In genomic region chr1:231419147-231419546, GRCh38 we compare ENCODE assay signal across 9 cellular contexts. TPM values are rescaled to one million over a fixed set of nuclear protein-coding genes. Genes with fewer than 3 reads are reported as not detected.
A peak's percentile ranks its signal among the peaks of the same experiment; 100 is the strongest.
DNase-seq lines count a peak whose midpoint lies in the region; ATAC-seq and TF ChIP-seq lines count a peak whose summit lies in the region.
"Had no signal": no experiment of that assay in that cellular context is flagged by ENCODE, and none has a peak within 500 bp of the region (broad histone marks: within the 10 kb centered on the region; RNA-seq: fewer than 3 reads in every experiment).

No MANE protein-coding gene starts in this region.

- CTCF ChIA-PET in Caco-2 (lab: Charles Lee): interaction anchor here (1.1 kb wide), 1 partner anchor 62 kb away, joined by 6 read pairs; no protein-coding TSS in a partner anchor
- CTCF ChIA-PET in OCI-LY7 (lab: Charles Lee; ENCODE audit: unreplicated experiment): interaction anchor here (0.7 kb wide), 1 partner anchor 29 kb away, joined by 5 read pairs; no protein-coding TSS in a partner anchor

- H3K36me3 Mint-ChIP-seq in Caco-2 (ENCODE audit: insufficient read depth, unreplicated experiment) (peaks cover 3% of the 10 kb centered on the region), endothelial cell (ENCODE audit: low read depth, unreplicated experiment) (peaks cover 14% of the 10 kb centered on the region)

- TF ChIP-seq CTCF in Caco-2 (IDR thresholded peaks at IDR 0.05; ENCODE audit: insufficient read depth in 1 of 2, low read depth in 1 of 2, low read length in 1 of 2, severe bottlenecking in 1 of 2, unreplicated experiment in 1 of 2): no peak
- no peak for TF ChIP-seq CTCF in OCI-LY7 (conservative IDR thresholded peaks at IDR 0.05; ENCODE audit: low read length)
- TF ChIP-seq CTCF in endothelial cell (IDR thresholded peaks at IDR 0.05; ENCODE audit: unreplicated experiment): no peak

- H3K27ac ChIP-seq in OCI-LY7 (ENCODE audit: low read depth, low read length, poor library complexity, severe bottlenecking): peak overlapping the region; percentile 75

- H3K36me3 ChIP-seq in Caco-2 (ENCODE audit: control insufficient read depth, insufficient read depth, low read length) (no peaks in the 10 kb centered on the region), OCI-LY7 (ENCODE audit: insufficient read depth, low read length) (no peaks in the 10 kb centered on the region)

- H3K9me3 ChIP-seq in Caco-2 (no peaks in the 10 kb centered on the region), OCI-LY7 (ENCODE audit: low read length) (no peaks in the 10 kb centered on the region)

- H3K4me2 ChIP-seq in OCI-LY7 (ENCODE audit: low read length): peak overlapping the region; percentile 97

- H3K4me1 Mint-ChIP-seq in Caco-2 (ENCODE audit: low read depth, unreplicated experiment) (peaks cover 21% of the 10 kb centered on the region), endothelial cell (ENCODE audit: unreplicated experiment) (peaks cover 39% of the 10 kb centered on the region)

- H3K9me2 ChIP-seq in OCI-LY7 (ENCODE audit: insufficient read depth, low read length): no peaks in the 10 kb centered on the region

- H3K79me2 ChIP-seq in OCI-LY7 (ENCODE audit: insufficient read depth, low read depth, low read length): peaks cover 62% of the 10 kb centered on the region

- peak overlapping the region; percentile 78 for H3K4me3 Mint-ChIP-seq in Caco-2 (ENCODE audit: unreplicated experiment)
- peak overlapping the region; percentile 97 for H3K4me3 Mint-ChIP-seq in endothelial cell (ENCODE audit: unreplicated experiment)

- H4K20me1 ChIP-seq in OCI-LY7 (ENCODE audit: insufficient read depth, low read length): peaks cover 25% of the 10 kb centered on the region

- H3K27me3 ChIP-seq in Caco-2 (replicated peaks; ENCODE audit: control insufficient read depth, insufficient read depth, low read length): no peaks in the 10 kb centered on the region

- DNase-seq in Caco-2 (no peak), OCI-LY7 (ENCODE audit: low spot score) (peak; percentile 15), endothelial cell (ENCODE audit: low spot score) (no peak), pons (ENCODE audit: low spot score) (peak; percentile 11), NCI-H1105 (lab: John Stamatoyannopoulos, UW) (no peak)
- DNase-seq: activated CD4-positive, alpha-beta T cell treated with anti-CD3 and anti-CD28 coated beads for 4 hours had no signal

- H3K27ac Mint-ChIP-seq in Caco-2 (ENCODE audit: unreplicated experiment) (no peak overlapping the region), endothelial cell (ENCODE audit: unreplicated experiment) (peak overlapping the region; percentile 95)

- peak overlapping the region; percentile 51 for H3K4me3 ChIP-seq in Caco-2 (ENCODE audit: low read depth, low read length)
- peak overlapping the region; percentile 83 for H3K4me3 ChIP-seq in OCI-LY7 (ENCODE audit: low read depth, low read length, poor library complexity, severe bottlenecking)

- no peaks in the 10 kb centered on the region for H3K27me3 Mint-ChIP-seq in Caco-2 (ENCODE audit: insufficient read depth, unreplicated experiment)
- H3K27me3 Mint-ChIP-seq in endothelial cell (ENCODE audit: unreplicated experiment): peaks cover 16% of the 10 kb centered on the region

- no peak for ATAC-seq in GM18861 (IDR thresholded peaks at IDR 0.05; ENCODE audit: unreplicated experiment)
- ATAC-seq in HG02973 (IDR thresholded peaks at IDR 0.05; ENCODE audit: unreplicated experiment): no peak
- no peak for ATAC-seq in GM19324 (IDR thresholded peaks at IDR 0.05; ENCODE audit: low FRiP score, unreplicated experiment)

- BruUV-seq in Caco-2 (replicated peaks; lab: Mats Ljungman, UMichigan): no TSS peak
- no TSS peak for BruUV-seq in OCI-LY7 (replicated peaks; lab: Mats Ljungman, UMichigan)

- 0 out of 2 replicates have a peak overlapping the region, but pooled peaks have one; percentile 47 for H2AFZ ChIP-seq in OCI-LY7 (ENCODE audit: low read length)

- H3K4me1 ChIP-seq in Caco-2 (peaks cover 32% of the 10 kb centered on the region), OCI-LY7 (ENCODE audit: insufficient read depth, low read length, poor library complexity, severe bottlenecking) (peaks cover 37% of the 10 kb centered on the region)

- no peaks in the 10 kb centered on the region for H3K9me3 Mint-ChIP-seq in Caco-2 (ENCODE audit: unreplicated experiment)
- no peaks in the 10 kb centered on the region for H3K9me3 Mint-ChIP-seq in endothelial cell (ENCODE audit: unreplicated experiment)

- intact Hi-C loops in Caco-2 (cut with micrococcal nuclease; ENCODE audit: unreplicated experiment) (loop anchor here (5.0 kb wide), 1 partner anchor 182 kb away; no protein-coding TSS in a partner anchor), OCI-LY7 (cut with micrococcal nuclease; ENCODE audit: unreplicated experiment) (no loop called here)

- POLR2A ChIA-PET in Caco-2 (lab: Charles Lee) (no interaction called here), OCI-LY7 (lab: Charles Lee) (interaction anchor here (0.6 to 2.7 kb wide), 7 partner anchors 9 to 109 kb away, joined by 3 to 21 read pairs (median 4); partner anchors contain the start of genes EXOC8, SPRTN and TSNAX)

RNA-seq across cellular contexts. Expression of gene EGLN1, which starts 2.9 kb away (rescaled TPM):
- 26.7 and 31.1 TPM in 2 replicates for total RNA-seq in Caco-2 (2022)
- 17.8 and 19.0 TPM in 2 replicates for total RNA-seq in OCI-LY7 (2014; rRNA removed; shearing (Covaris generic))
- 27.0 and 36.6 TPM in 2 replicates for total RNA-seq in OCI-LY7 (2022)
- 30.8 TPM for total RNA-seq in endothelial cell (ENCODE audit: unreplicated experiment)

Comparison
In these comparisons a context has a peak if more than half of its experiments do, and no peak if none do; other contexts are left out.
1. DNase-seq: peak in OCI-LY7 (single experiment) and pons (single experiment); none in Caco-2 (0 of 2), endothelial cell (single experiment) and NCI-H1105 (single experiment).